In genomic region chr2:161090401-161090800, GRCh38 we compare ENCODE assay signal across 8 cellular contexts.
DNase-seq lines count a peak whose midpoint lies in the region; ATAC-seq and TF ChIP-seq lines count a peak whose summit lies in the region.

No MANE protein-coding gene starts in this region.

- H3K36me3 Mint-ChIP-seq in activated naive CD8-positive, alpha-beta T cell treated with anti-CD3 and anti-CD28 coated beads for 36 hours: no peaks in the 10 kb centered on the region
- H3K36me3 Mint-ChIP-seq in HFFc6 (ENCODE audit: low read depth): no peaks in the 10 kb centered on the region

- TF ChIP-seq CTCF in testis (IDR thresholded peaks at IDR 0.05): no peak
- no peak for TF ChIP-seq CTCF in HFFc6 (IDR thresholded peaks at IDR 0.05)

- intact Hi-C loops in testis (cut with DNase I; ENCODE audit: low total_unique reads): no loop called here

- TF ChIP-seq POLR2A in testis (IDR thresholded peaks at IDR 0.05): no peak

- H3K36me3 ChIP-seq in testis (ENCODE audit: low read depth, missing control alignments): no peaks in the 10 kb centered on the region

- H3K9me3 Mint-ChIP-seq in activated naive CD8-positive, alpha-beta T cell treated with anti-CD3 and anti-CD28 coated beads for 36 hours: no peaks in the 10 kb centered on the region
- no peaks in the 10 kb centered on the region for H3K9me3 Mint-ChIP-seq in HFFc6

- H3K4me3 Mint-ChIP-seq in activated naive CD8-positive, alpha-beta T cell treated with anti-CD3 and anti-CD28 coated beads for 36 hours: peak overlapping the region; percentile 16
- no peak overlapping the region for H3K4me3 Mint-ChIP-seq in HFFc6

- no peaks in the 10 kb centered on the region for H3K27me3 Mint-ChIP-seq in activated naive CD8-positive, alpha-beta T cell treated with anti-CD3 and anti-CD28 coated beads for 36 hours
- peaks cover 7% of the 10 kb centered on the region for H3K27me3 Mint-ChIP-seq in HFFc6 (ENCODE audit: insufficient read depth)

- H3K27ac ChIP-seq in testis: no peak overlapping the region

- no peak overlapping the region for H3K4me3 ChIP-seq in testis

- H3K27me3 ChIP-seq in testis: no peaks in the 10 kb centered on the region

- ATAC-seq in HG03571 (IDR thresholded peaks at IDR 0.05; ENCODE audit: unreplicated experiment) (peak; percentile 41), GM19455 (IDR thresholded peaks at IDR 0.05; ENCODE audit: unreplicated experiment) (no peak)

- no peaks in the 10 kb centered on the region for H3K9me3 ChIP-seq in testis

- 72 to 78% methylated on average over 5 of the region's 5 CpGs for WGBS in testis, 2 donors

- peak; percentile 18 for DNase-seq in activated gamma-delta T cell treated with Interleukin-2 at 50 U/mL for 16 hours
- DNase-seq in activated gamma-delta T cell (lab: John Stamatoyannopoulos, UW): no peak
- DNase-seq in activated naive CD8-positive, alpha-beta T cell treated with anti-CD3 and anti-CD28 coated beads for 36 hours: no peak
- DNase-seq in testis: peak; percentile 18
- DNase-seq in HFFc6: no peak
- DNase-seq in OCI-M1 (lab: John Stamatoyannopoulos, UW): no peak

- H3K4me1 ChIP-seq in testis: no peaks in the 10 kb centered on the region

- peak overlapping the region; percentile 46 for H3K27ac Mint-ChIP-seq in activated naive CD8-positive, alpha-beta T cell treated with anti-CD3 and anti-CD28 coated beads for 36 hours
- H3K27ac Mint-ChIP-seq in HFFc6: no peak overlapping the region

- H3K4me1 Mint-ChIP-seq in activated naive CD8-positive, alpha-beta T cell treated with anti-CD3 and anti-CD28 coated beads for 36 hours: peaks cover 24% of the 10 kb centered on the region
- no peaks in the 10 kb centered on the region; the same call in 1 of the 2 replicates for H3K4me1 Mint-ChIP-seq in HFFc6 (ENCODE audit: low read depth)

Comparison
In these comparisons a context has a peak if more than half of its experiments do, and no peak if none do; other contexts are left out.
1. DNase-seq: peak in activated gamma-delta T cell treated with Interleukin-2 at 50 U/mL for 16 hours (single experiment) and testis (single experiment); none in activated gamma-delta T cell (single experiment), activated naive CD8-positive, alpha-beta T cell treated with anti-CD3 and anti-CD28 coated beads for 36 hours (single experiment), HFFc6 (single experiment) and OCI-M1 (single experiment).